ENCODE assay signal across 18 cellular contexts in genomic region chr17:19011581-19011980, GRCh38. TPM values are rescaled to one million over a fixed set of nuclear protein-coding genes. Genes with fewer than 3 reads are reported as not detected.
A peak's percentile ranks its signal among the peaks of the same experiment; 100 is the strongest.
DNase-seq lines count a peak whose midpoint lies in the region; ATAC-seq and TF ChIP-seq lines count a peak whose summit lies in the region.
"Had no signal": no experiment of that assay in that cellular context is flagged by ENCODE, and none has a peak within 500 bp of the region (broad histone marks: within the 10 kb centered on the region; RNA-seq: fewer than 3 reads in every experiment).

No MANE protein-coding gene starts in this region.

- H3K9ac ChIP-seq in endodermal cell (ENCODE audit: extremely low read depth, low read length, poor library complexity, severe bottlenecking), result no peak overlapping the region

- in situ Hi-C loops in transverse colon (cut with MboI; ENCODE audit: low pct_ligation_motif_present in 1 of 4, low pct_unique_long_range_greater_than_20kb in 1 of 4, low sequenced_read_pairs in 3 of 4), result no loop called here

- H3K27me3 ChIP-seq in endodermal cell (ENCODE audit: control insufficient read depth, insufficient read depth, low read length, poor library complexity, severe bottlenecking) (no peaks in the 10 kb centered on the region), transverse colon (no peaks in the 10 kb centered on the region)

- H3K36me3 ChIP-seq in endodermal cell (ENCODE audit: control insufficient read depth, insufficient read depth, low read length) (no peaks in the 10 kb centered on the region), transverse colon (no peaks in the 10 kb centered on the region)

- TF ChIP-seq POLR2A in transverse colon (IDR thresholded peaks at IDR 0.05), result no peak

- H3K4me3 Mint-ChIP-seq in endodermal cell (no peak overlapping the region), nephron progenitor cell (no peak overlapping the region), osteocyte (ENCODE audit: unreplicated experiment) (no peak overlapping the region)
- H3K4me3 Mint-ChIP-seq: CD8-positive, alpha-beta memory T cell had no signal

- intact Hi-C loops in Right ventricle myocardium inferior (cut with DNase I) (no loop called here), Right ventricle myocardium superior (cut with DNase I) (no loop called here), transverse colon (cut with DNase I; ENCODE audit: low total_unique reads) (no loop called here)

- no peak overlapping the region for H3K27ac ChIP-seq in endodermal cell (ENCODE audit: low read depth, low read length)
- H3K27ac ChIP-seq in transverse colon, result peak overlapping the region; percentile 55 to 73 (median 71)

- peak; percentile 37 for DNase-seq in Right ventricle myocardium inferior (ENCODE audit: missing footprints)
- no peak for DNase-seq in Right ventricle myocardium superior
- DNase-seq in endodermal cell, result no peak
- DNase-seq in nephron progenitor cell, result no peak
- no peak for DNase-seq in transverse colon
- no peak for DNase-seq in osteocyte (ENCODE audit: extremely low spot score, unreplicated experiment)
- DNase-seq in NCI-H1105 treated with DMSO at 0.1 percent for 48 hours (lab: John Stamatoyannopoulos, UW), result no peak
- DNase-seq: 8988T; CD8-positive, alpha-beta memory T cell; GDM1; NCI-H1048; NCI-H146; NCI-H510A treated with DMSO at 0.1 percent for 48 hours; NCI-H82 had no signal

- TF ChIP-seq EP300 in transverse colon (IDR thresholded peaks at IDR 0.05; ENCODE audit: low read depth), result no peak

- H3K27me3 Mint-ChIP-seq in endodermal cell (ENCODE audit: insufficient read depth), result no peaks in the 10 kb centered on the region
- peaks cover 9% of the 10 kb centered on the region for H3K27me3 Mint-ChIP-seq in nephron progenitor cell (ENCODE audit: low read depth, poor library complexity)
- no peaks in the 10 kb centered on the region for H3K27me3 Mint-ChIP-seq in osteocyte (ENCODE audit: unreplicated experiment)

- H3K9me3 ChIP-seq in endodermal cell (ENCODE audit: control insufficient read depth, low read length), result peaks cover 5% of the 10 kb centered on the region
- H3K9me3 ChIP-seq in transverse colon, result no peaks in the 10 kb centered on the region

- TF ChIP-seq CTCF in endodermal cell (conservative IDR thresholded peaks at IDR 0.05) (no peak), nephron progenitor cell (IDR thresholded peaks at IDR 0.05) (no peak), transverse colon (IDR thresholded peaks at IDR 0.05) (no peak), osteocyte (IDR thresholded peaks at IDR 0.05) (no peak)

- no peak overlapping the region for H3K4me3 ChIP-seq in endodermal cell (ENCODE audit: low read length)
- no peak overlapping the region for H3K4me3 ChIP-seq in transverse colon
- H3K4me3 ChIP-seq: GM12878 had no signal

- no peak for ATAC-seq in Right ventricle myocardium inferior
- ATAC-seq in Right ventricle myocardium superior (ENCODE audit: poor library complexity), result no peak
- ATAC-seq in HG03097 (IDR thresholded peaks at IDR 0.05; ENCODE audit: low FRiP score, unreplicated experiment), result no peak
- ATAC-seq: GM12878 had no signal

- no peaks in the 10 kb centered on the region for H3K36me3 Mint-ChIP-seq in endodermal cell (ENCODE audit: low read depth)
- no peaks in the 10 kb centered on the region for H3K36me3 Mint-ChIP-seq in nephron progenitor cell (ENCODE audit: low read depth)
- H3K36me3 Mint-ChIP-seq in osteocyte (ENCODE audit: unreplicated experiment), result no peaks in the 10 kb centered on the region
- H3K36me3 Mint-ChIP-seq: CD8-positive, alpha-beta memory T cell had no signal

- H3K9me3 Mint-ChIP-seq in endodermal cell, result peaks cover 7% of the 10 kb centered on the region
- H3K9me3 Mint-ChIP-seq in nephron progenitor cell, result peaks cover 9% of the 10 kb centered on the region
- no peaks in the 10 kb centered on the region for H3K9me3 Mint-ChIP-seq in osteocyte (ENCODE audit: unreplicated experiment)
- H3K9me3 Mint-ChIP-seq: CD8-positive, alpha-beta memory T cell had no signal

- H3K4me1 Mint-ChIP-seq in endodermal cell (peaks cover 19% of the 10 kb centered on the region), nephron progenitor cell (peaks cover 37% of the 10 kb centered on the region), osteocyte (ENCODE audit: unreplicated experiment) (no peaks in the 10 kb centered on the region)

- H3K4me1 ChIP-seq in endodermal cell (ENCODE audit: control insufficient read depth, insufficient read depth, low read length), result no peaks in the 10 kb centered on the region
- peaks cover 7 to 23% (median 17%) of the 10 kb centered on the region in 4 donors for H3K4me1 ChIP-seq in transverse colon

- H3K27ac Mint-ChIP-seq in endodermal cell (peak overlapping the region; percentile 84), nephron progenitor cell (peak overlapping the region; percentile 33), osteocyte (ENCODE audit: unreplicated experiment) (no peak overlapping the region)

- 84 to 88% methylated on average over 4 to 6 of the region's 6 CpGs for WGBS in endodermal cell (ENCODE audit: insufficient coverage in 1 of 2, insufficient read length in 1 of 2), 2 experiments
- 60 to 71% methylated on average over 1 to 6 of the region's 6 CpGs for WGBS in transverse colon (ENCODE audit: low coverage in 1 of 2), 2 donors

RNA-seq across cellular contexts. Expression of gene FAM83G, which starts 7.0 kb away (rescaled TPM):
- 2.7 TPM for total RNA-seq in Right ventricle myocardium inferior
- total RNA-seq in Right ventricle myocardium superior, result 1.9 TPM
- 10 to 100 TPM; 24.2 to 27.0 TPM for total RNA-seq in endodermal cell
- polyA plus RNA-seq in endodermal cell (2013, experiment 1 of 2), result 6.2 TPM
- 6.5 TPM for polyA plus RNA-seq in endodermal cell (2013, experiment 2 of 2)
- 10 to 100 TPM; 33.6 to 75.6 (median 39.4) TPM for total RNA-seq in transverse colon
- 4.1 and 4.7 TPM in 2 replicates for total RNA-seq in osteocyte

RNA-seq across cellular contexts. Expression of gene GRAP, which starts 35.2 kb away (rescaled TPM):
- total RNA-seq in Right ventricle myocardium inferior, result 2.0 TPM
- total RNA-seq in Right ventricle myocardium superior, result 2.0 TPM
- under 1 TPM in 1 of 2 donors, not detected in 1; 0.15 TPM for total RNA-seq in endodermal cell
- polyA plus RNA-seq in endodermal cell (2013, experiment 1 of 2), result 1.1 TPM
- polyA plus RNA-seq in endodermal cell (2013, experiment 2 of 2), result 0.33 TPM
- 10 to 100 TPM in 1 of 4 donors, 1 to 10 TPM in 3; 1.6 to 20.2 (median 5.5) TPM for total RNA-seq in transverse colon
- total RNA-seq in osteocyte, result not detected in 2 replicates
- total RNA-seq: MCF 10A, PC-3 had no signal

RNA-seq across cellular contexts. Expression of gene SLC5A10, which starts 59.6 kb away (rescaled TPM):
- total RNA-seq in Right ventricle myocardium inferior (not detected), Right ventricle myocardium superior (not detected), endodermal cell (under 1 TPM; 0.11 to 0.29 TPM), transverse colon (not detected), osteocyte (not detected in 2 replicates)
- polyA plus RNA-seq in endodermal cell (2013, experiment 1 of 2), result not detected
- not detected for polyA plus RNA-seq in endodermal cell (2013, experiment 2 of 2)
- total RNA-seq: CD8-positive, alpha-beta memory T cell; PC-3 had no signal
- polyA plus RNA-seq: CD8-positive, alpha-beta memory T cell had no signal
